Comparison of ENCODE assay signal across 1 cellular context in genomic region chr11:102186836-102187235, GRCh38.
TF ChIP-seq lines count a peak whose summit lies in the region.

No MANE protein-coding gene starts in this region.

TF ChIP-seq in HepG2, 621 proteins besides CTCF, POLR2A, EP300 and RAD21 (continued from another document and continues in another):
- TF ChIP-seq ZNF704 (CRISPR knock-in tag; IDR thresholded peaks at IDR 0.05; ENCODE audit: borderline replicate concordance) (no peak), RFX5 (IDR thresholded peaks at IDR 0.05; ENCODE audit: low read depth, low read length) (no peak), ZHX2 (IDR thresholded peaks at IDR 0.05; ENCODE audit: low read depth) (no peak), ZHX2 (CRISPR knock-in tag; IDR thresholded peaks at IDR 0.05; ENCODE audit: borderline replicate concordance) (no peak), ZNF12 (CRISPR knock-in tag; IDR thresholded peaks at IDR 0.05) (no peak), HBP1 (CRISPR knock-in tag; IDR thresholded peaks at IDR 0.05; ENCODE audit: low read depth) (no peak), HMG20B (CRISPR knock-in tag; conservative IDR thresholded peaks at IDR 0.05) (peak; percentile 76; the same call in 1 of the 2 replicates), ARNT (IDR thresholded peaks at IDR 0.05) (no peak), ZMYM3 (CRISPR knock-in tag; IDR thresholded peaks at IDR 0.05) (no peak), PAF1 (CRISPR knock-in tag; IDR thresholded peaks at IDR 0.05) (no peak), KAT7 (CRISPR knock-in tag; IDR thresholded peaks at IDR 0.05; ENCODE audit: borderline replicate concordance) (no peak), MEIS1 (CRISPR knock-in tag; IDR thresholded peaks at IDR 0.05; ENCODE audit: borderline replicate concordance) (no peak), GATAD2A (CRISPR knock-in tag; IDR thresholded peaks at IDR 0.05) (peak; percentile 82), HNF4G (IDR thresholded peaks at IDR 0.05; ENCODE audit: borderline replicate concordance, low read depth, low read length) (peak; percentile 28; the same call in 1 of the 2 replicates), HNF4G (CRISPR knock-in tag; IDR thresholded peaks at IDR 0.05; ENCODE audit: borderline replicate concordance, low read depth) (no peak), ZNF407 (CRISPR knock-in tag; IDR thresholded peaks at IDR 0.05; ENCODE audit: not compliant biosample characterization) (no peak), MED1 (CRISPR knock-in tag; IDR thresholded peaks at IDR 0.05) (peak; percentile 57; the same call in 1 of the 2 replicates), IKZF4 (CRISPR knock-in tag; IDR thresholded peaks at IDR 0.05; ENCODE audit: borderline replicate concordance, low read depth, not compliant biosample characterization) (no peak), PAX8 (CRISPR knock-in tag; IDR thresholded peaks at IDR 0.05; ENCODE audit: borderline replicate concordance) (no peak), PAXIP1 (CRISPR knock-in tag; conservative IDR thresholded peaks at IDR 0.05) (peak; percentile 91), TCF7 (IDR thresholded peaks at IDR 0.05; ENCODE audit: low read depth) (peak; percentile 98), FOXP4 (CRISPR knock-in tag; IDR thresholded peaks at IDR 0.05) (peak; percentile 91), ZNF547 (CRISPR knock-in tag; IDR thresholded peaks at IDR 0.05) (no peak)
